ENCODE assay signal across 8 cellular contexts in genomic region chr11:10302744-10303557, GRCh38. TPM values are rescaled to one million over a fixed set of nuclear protein-coding genes. Genes with fewer than 3 reads are reported as not detected.
DNase-seq lines count a peak whose midpoint lies in the region; ATAC-seq, FAIRE-seq and TF ChIP-seq lines count a peak whose summit lies in the region.

No MANE protein-coding gene starts in this region.

- H3K9ac ChIP-seq in Loucy (ENCODE audit: low read depth, low read length, poor library complexity, severe bottlenecking) (peak overlapping the region; percentile 57), keratinocyte (ENCODE audit: control insufficient read depth, extremely low read depth, insufficient read depth, low read length) (peak overlapping the region; percentile 89)

- H3K79me2 ChIP-seq in Loucy (ENCODE audit: insufficient read depth, low read length), result peaks cover 29% of the 10 kb centered on the region; the same call in 1 of the 2 replicates
- H3K79me2 ChIP-seq in keratinocyte (ENCODE audit: control insufficient read depth, insufficient read depth, low read length), result peaks cover 26% of the 10 kb centered on the region

- peak overlapping the region; percentile 94 for H2AFZ ChIP-seq in Loucy (ENCODE audit: low read length)
- peak overlapping the region; percentile 86 for H2AFZ ChIP-seq in keratinocyte (ENCODE audit: control insufficient read depth, low read length)

- no peaks in the 10 kb centered on the region for H3K9me1 ChIP-seq in keratinocyte (ENCODE audit: control insufficient read depth, extremely low read depth, insufficient read depth, low read length)

- FAIRE-seq in keratinocyte (lab: Jason Lieb, UNC) (peak; percentile 26), small intestine (lab: Jason Lieb, UNC) (no peak)

- H3K36me3 ChIP-seq in Loucy (ENCODE audit: insufficient read depth, low read length), result no peaks in the 10 kb centered on the region
- no peaks in the 10 kb centered on the region for H3K36me3 ChIP-seq in WERI-Rb-1
- peaks cover 3 to 5% of the 10 kb centered on the region in 2 experiments for H3K36me3 ChIP-seq in keratinocyte (ENCODE audit: control insufficient read depth in 2 of 2, extremely low read depth in 1 of 2, insufficient read depth in 2 of 2, low read length in 2 of 2)
- no peaks in the 10 kb centered on the region for H3K36me3 ChIP-seq in small intestine (ENCODE audit: control insufficient read depth in 2 of 2, insufficient read depth in 2 of 2, low read length in 2 of 2)

- no peak overlapping the region; the same call in 1 of the 2 replicates for H3K27ac ChIP-seq in WERI-Rb-1
- peak overlapping the region; percentile 90 for H3K27ac ChIP-seq in keratinocyte (ENCODE audit: control insufficient read depth, insufficient read depth, low read length)
- peak overlapping the region; percentile 89 to 99 for H3K27ac ChIP-seq in small intestine (ENCODE audit: low read depth in 1 of 2, low read length in 1 of 2)

- peaks cover 41% of the 10 kb centered on the region for H3K4me1 ChIP-seq in Loucy (ENCODE audit: insufficient read depth, low read length, poor library complexity, severe bottlenecking)
- H3K4me1 ChIP-seq in keratinocyte (ENCODE audit: control insufficient read depth, extremely low read depth, insufficient read depth, low read length), result peaks cover 18% of the 10 kb centered on the region
- peaks cover 0 to 5% of the 10 kb centered on the region in 2 donors for H3K4me1 ChIP-seq in small intestine (ENCODE audit: control insufficient read depth in 2 of 2, insufficient read depth in 1 of 2, low read depth in 1 of 2, low read length in 1 of 2)

- no peaks in the 10 kb centered on the region for H3K9me2 ChIP-seq in Loucy (replicated peaks; ENCODE audit: low read depth, low read length)

- H3K9me3 ChIP-seq in Loucy (ENCODE audit: insufficient read depth, low read depth, low read length), result no peaks in the 10 kb centered on the region
- no peaks in the 10 kb centered on the region for H3K9me3 ChIP-seq in WERI-Rb-1 (ENCODE audit: severe bottlenecking)
- no peaks in the 10 kb centered on the region for H3K9me3 ChIP-seq in keratinocyte (ENCODE audit: control insufficient read depth, low read depth, low read length)
- no peaks in the 10 kb centered on the region for H3K9me3 ChIP-seq in small intestine (ENCODE audit: control insufficient read depth, low read depth)

- 0 out of 2 replicates have a peak, but pooled peaks cover 6% of the 10 kb centered on the region for H3F3A ChIP-seq in Loucy (ENCODE audit: low read depth)

- H3K4me2 ChIP-seq in Loucy (ENCODE audit: low read depth, low read length, poor library complexity, severe bottlenecking), result peak overlapping the region; percentile 93
- H3K4me2 ChIP-seq in keratinocyte (ENCODE audit: control insufficient read depth, extremely low read depth, insufficient read depth, low read depth, low read length), result peak overlapping the region; percentile 96

- H3K27me3 ChIP-seq in Loucy (ENCODE audit: insufficient read depth, low read length, poor library complexity, severe bottlenecking) (peaks cover 63% of the 10 kb centered on the region), WERI-Rb-1 (ENCODE audit: insufficient read depth, low read depth, severe bottlenecking) (peaks cover 24% of the 10 kb centered on the region), keratinocyte (ENCODE audit: control insufficient read depth, extremely low read depth, insufficient read depth, low read length) (no peaks in the 10 kb centered on the region), small intestine (ENCODE audit: control insufficient read depth in 2 of 2, insufficient read depth in 2 of 2, low read length in 2 of 2) (no peaks in the 10 kb centered on the region)

- peak; percentile 60 for DNase-seq in GDM1 (lab: John Stamatoyannopoulos, UW)
- peak; percentile 60 for DNase-seq in WERI-Rb-1
- peak; percentile 58 for DNase-seq in cerebellum (ENCODE audit: low spot score)
- DNase-seq in keratinocyte (ENCODE audit: low read depth, low spot score), result no peak
- peak; percentile 93 for DNase-seq in small intestine

- H4K20me1 ChIP-seq in Loucy (ENCODE audit: insufficient read depth, low read length, poor library complexity, severe bottlenecking), result no peaks in the 10 kb centered on the region
- no peaks in the 10 kb centered on the region for H4K20me1 ChIP-seq in keratinocyte (ENCODE audit: control insufficient read depth, extremely low read depth, insufficient read depth, low read length)

- 1% methylated on average over 52 to 56 of the region's 56 CpGs for WGBS in small intestine, 3 donors

- TF ChIP-seq CTCF in Loucy (conservative IDR thresholded peaks at IDR 0.05; ENCODE audit: low read length) (no peak), WERI-Rb-1 (IDR thresholded peaks at IDR 0.05; ENCODE audit: low read depth, low read length) (no peak), keratinocyte (optimal IDR thresholded peaks at IDR 0.05 in 1 of 3, IDR thresholded peaks at IDR 0.05 in 1 of 3, conservative IDR thresholded peaks at IDR 0.05 in 1 of 3; ENCODE audit: extremely low read depth in 1 of 3, insufficient read depth in 2 of 3, low read length in 3 of 3) (no peak)

- H3K4me3 ChIP-seq in Loucy (ENCODE audit: low read length, poor library complexity, severe bottlenecking), result peak overlapping the region; percentile 83
- peak overlapping the region; percentile 42 for H3K4me3 ChIP-seq in WERI-Rb-1 (ENCODE audit: low read depth, low read length)
- H3K4me3 ChIP-seq in keratinocyte (ENCODE audit: control insufficient read depth in 2 of 3, extremely low read depth in 1 of 3, insufficient read depth in 2 of 3, low read depth in 1 of 3, low read length in 3 of 3), result peak overlapping the region; percentile 89 to 97 (median 97)
- peak overlapping the region; percentile 56 to 63 for H3K4me3 ChIP-seq in small intestine (ENCODE audit: low read depth in 1 of 2, low read length in 2 of 2)

- dilution Hi-C loops in keratinocyte (cut with MboI; ENCODE audit: extremely low pct_ligation_motif_present, low sequenced_read_pairs), result no loop called here

- no peak for ATAC-seq in GM18907 (IDR thresholded peaks at IDR 0.05; ENCODE audit: unreplicated experiment)
- ATAC-seq in HG03097 (IDR thresholded peaks at IDR 0.05; ENCODE audit: low FRiP score, unreplicated experiment), result no peak

RNA-seq across cellular contexts. Expression of gene ADM, which starts 1.9 kb away (rescaled TPM):
- total RNA-seq in cerebellum, result 6.1 TPM
- polyA plus RNA-seq in keratinocyte (52.6 to 115 TPM (median 57.9 TPM) in 3 replicates), small intestine (10 to 100 TPM; 27.7 to 36.3 (median 29.7) TPM)
- polyA plus RNA-seq in keratinocyte (2011; ENCODE audit: low read depth), result 60.1 TPM
- polyA plus RNA-seq in keratinocyte (2011; cell fraction: cytosol; rRNA removed), result 14.1 and 22.5 TPM in 2 replicates
- polyA plus RNA-seq in keratinocyte (2011; cell fraction: nucleus; rRNA removed), result 155 and 157 TPM in 2 replicates
- polyA plus RNA-seq in keratinocyte (2012; ENCODE audit: low replicate concordance), result 48.0 and 252 TPM in 2 replicates
- 47.4 to 113 TPM (median 49.9 TPM) in 3 replicates for polyA minus RNA-seq in keratinocyte
- 21.1 TPM for polyA minus RNA-seq in keratinocyte (2011; cell fraction: cytosol; rRNA and poly(A)+ RNA removed)
- polyA minus RNA-seq in keratinocyte (2011; cell fraction: nucleus; rRNA and poly(A)+ RNA removed), result 110 and 123 TPM in 2 replicates

RNA-seq across cellular contexts. Expression of gene SBF2, which starts 8.9 kb away (rescaled TPM):
- total RNA-seq in cerebellum, result 129 TPM
- 24.2 to 25.0 TPM (median 24.5 TPM) in 3 replicates for polyA plus RNA-seq in keratinocyte
- polyA plus RNA-seq in keratinocyte (2011; ENCODE audit: low read depth), result 14.0 TPM
- 14.8 and 26.0 TPM in 2 replicates for polyA plus RNA-seq in keratinocyte (2011; cell fraction: cytosol; rRNA removed)
- polyA plus RNA-seq in keratinocyte (2011; cell fraction: nucleus; rRNA removed), result 29.4 and 32.0 TPM in 2 replicates
- polyA plus RNA-seq in keratinocyte (2012; ENCODE audit: low replicate concordance), result 10.7 and 12.4 TPM in 2 replicates
- polyA minus RNA-seq in keratinocyte, result 34.8 to 59.7 TPM (median 51.4 TPM) in 3 replicates
- polyA minus RNA-seq in keratinocyte (2011; cell fraction: cytosol; rRNA and poly(A)+ RNA removed), result 27.0 TPM
- 34.6 and 64.8 TPM in 2 replicates for polyA minus RNA-seq in keratinocyte (2011; cell fraction: nucleus; rRNA and poly(A)+ RNA removed)
- 10 to 100 TPM; 10.0 to 17.4 (median 12.7) TPM for polyA plus RNA-seq in small intestine

Comparison
In these comparisons a context has a peak if more than half of its experiments do, and no peak if none do; other contexts are left out.
1. H3K4me3 ChIP-seq: peak in every context shown above with its lines; median percentile 97 in keratinocyte; 83 in Loucy; 60 in small intestine; 42 in WERI-Rb-1.